In the genomic region with DNA sequence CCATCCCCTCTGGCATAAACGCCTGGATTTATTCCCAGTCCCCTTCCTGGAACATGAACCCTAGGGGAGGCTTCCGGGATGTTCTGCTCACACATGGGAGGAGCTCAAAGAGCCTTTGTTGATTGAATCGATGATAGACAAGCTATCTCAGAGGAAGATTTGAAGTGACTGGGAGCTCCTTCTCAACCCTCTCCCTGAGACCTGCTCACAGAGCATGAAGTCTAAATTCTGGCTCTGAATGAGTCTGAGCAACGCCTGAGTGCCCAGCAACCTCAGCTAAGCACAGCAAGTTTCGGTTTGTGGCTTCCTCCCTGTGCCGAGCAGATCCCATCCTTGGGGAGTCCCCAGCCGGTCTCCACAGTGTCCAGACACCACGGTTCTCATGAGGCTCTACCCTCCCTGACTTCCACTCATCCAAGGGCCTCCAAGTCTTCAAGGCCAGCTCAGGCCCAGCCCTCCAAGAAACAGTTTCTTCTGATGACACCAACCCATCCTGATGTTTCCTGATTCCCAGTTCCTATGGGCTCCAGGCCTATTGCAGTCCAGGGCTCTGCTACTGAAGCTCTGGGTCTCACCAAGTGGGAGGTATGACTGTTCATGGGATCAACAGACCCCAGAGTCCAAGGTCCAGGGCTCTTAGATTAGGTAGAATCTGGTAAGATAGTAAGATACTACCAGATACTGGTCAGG, we compare ENCODE assay signal across 11 cellular contexts.
DNase-seq lines count a peak whose midpoint lies in the region; ATAC-seq and TF ChIP-seq lines count a peak whose summit lies in the region.
"Had no signal": no experiment of that assay in that cellular context is flagged by ENCODE, and none has a peak within 500 bp of the region (broad histone marks: within the 10 kb centered on the region; RNA-seq: fewer than 3 reads in every experiment).

No MANE protein-coding gene starts in this region.

- CTCF ChIA-PET in GM10248 (lab: Yijun Ruan, JAX) = interaction anchor here (0.5 to 1.5 kb wide), 7 partner anchors 11 to 283 kb away, joined by 3 to 5 read pairs (median 3); no protein-coding TSS in a partner anchor

- no peak overlapping the region for H3K27ac ChIP-seq in stomach
- no peak overlapping the region for H3K27ac ChIP-seq in Peyer's patch

- no peak overlapping the region for H3K4me3 ChIP-seq in stomach
- H3K4me3 ChIP-seq in Peyer's patch = no peak overlapping the region

- DNase-seq in GM10248 (ENCODE audit: extremely low spot score) (peak; percentile 79), stomach (no peak), AG20443 (ENCODE audit: low spot score) (no peak), Peyer's patch (no peak)
- no peak for DNase-seq in activated CD4-positive, alpha-beta T cell treated with anti-CD3 and anti-CD28 coated beads for 48 hours
- DNase-seq: activated CD8-positive, alpha-beta memory T cell treated with anti-CD3 and anti-CD28 coated beads, Interleukin-2, amount 50 U/mL, for 48 hours; CD8-positive, alpha-beta T cell; effector CD8-positive, alpha-beta T cell had no signal

- no peaks in the 10 kb centered on the region for H3K36me3 Mint-ChIP-seq in activated T-helper 17 cell treated with anti-CD3 and anti-CD28 coated beads, Interleukin-2, amount 50 U/mL, for 72 hours (ENCODE audit: low read depth)
- H3K36me3 Mint-ChIP-seq: CD8-positive, alpha-beta T cell had no signal

- no peaks in the 10 kb centered on the region for H3K9me3 ChIP-seq in stomach
- no peaks in the 10 kb centered on the region for H3K9me3 ChIP-seq in Peyer's patch

- H3K36me3 ChIP-seq in stomach (no peaks in the 10 kb centered on the region), Peyer's patch (no peaks in the 10 kb centered on the region)

- ATAC-seq in GM19397 (IDR thresholded peaks at IDR 0.05; ENCODE audit: unreplicated experiment) (peak; percentile 91), HG03045 (IDR thresholded peaks at IDR 0.05; ENCODE audit: unreplicated experiment) (peak; percentile 93)
- ATAC-seq in activated T-helper 17 cell treated with anti-CD3 and anti-CD28 coated beads, Interleukin-2, amount 50 U/mL, for 72 hours (replicated peaks) = peak; percentile 44
- ATAC-seq: CD8-positive, alpha-beta T cell had no signal

- H3K4me1 Mint-ChIP-seq in activated T-helper 17 cell treated with anti-CD3 and anti-CD28 coated beads, Interleukin-2, amount 50 U/mL, for 72 hours = no peaks in the 10 kb centered on the region

- no peak overlapping the region for H3K27ac Mint-ChIP-seq in activated T-helper 17 cell treated with anti-CD3 and anti-CD28 coated beads, Interleukin-2, amount 50 U/mL, for 72 hours
- H3K27ac Mint-ChIP-seq: CD8-positive, alpha-beta T cell had no signal

- POLR2A ChIA-PET in GM10248 (lab: Yijun Ruan, JAX) = interaction anchor here (0.7 kb wide), 1 partner anchor 290 kb away, joined by 3 read pairs; the partner anchor contains the start of gene VPS26C

- no peak for TF ChIP-seq EP300 in stomach (IDR thresholded peaks at IDR 0.05)

- no peaks in the 10 kb centered on the region for H3K9me3 Mint-ChIP-seq in activated T-helper 17 cell treated with anti-CD3 and anti-CD28 coated beads, Interleukin-2, amount 50 U/mL, for 72 hours

- peaks cover 8% of the 10 kb centered on the region for H3K27me3 Mint-ChIP-seq in activated T-helper 17 cell treated with anti-CD3 and anti-CD28 coated beads, Interleukin-2, amount 50 U/mL, for 72 hours

- H3K27me3 ChIP-seq in stomach (no peaks in the 10 kb centered on the region), Peyer's patch (no peaks in the 10 kb centered on the region)

- intact Hi-C loops in stomach (cut with DNase I; ENCODE audit: low total_unique reads) = no loop called here

- 73 to 86% (median 84%) methylated on average over 6 to 8 of the region's 8 CpGs for WGBS in stomach, 5 donors

- TF ChIP-seq POLR2A in stomach (IDR thresholded peaks at IDR 0.05) (no peak), Peyer's patch (IDR thresholded peaks at IDR 0.05) (no peak)

- TF ChIP-seq CTCF in GM10248 (IDR thresholded peaks at IDR 0.05; ENCODE audit: control extremely low read depth, extremely low read depth, low read depth, missing control alignments) = no peak
- TF ChIP-seq CTCF in stomach (IDR thresholded peaks at IDR 0.05) = no peak
- no peak for TF ChIP-seq CTCF in Peyer's patch (IDR thresholded peaks at IDR 0.05)

- H3K4me1 ChIP-seq in stomach = no peaks in the 10 kb centered on the region
- peaks cover 0 to 3% (median 0%) of the 10 kb centered on the region in 4 donors for H3K4me1 ChIP-seq in Peyer's patch

- no peak overlapping the region for H3K4me3 Mint-ChIP-seq in activated T-helper 17 cell treated with anti-CD3 and anti-CD28 coated beads, Interleukin-2, amount 50 U/mL, for 72 hours
- H3K4me3 Mint-ChIP-seq: CD8-positive, alpha-beta T cell had no signal
